ENCODE assay signal across 18 cellular contexts in the genomic region with DNA sequence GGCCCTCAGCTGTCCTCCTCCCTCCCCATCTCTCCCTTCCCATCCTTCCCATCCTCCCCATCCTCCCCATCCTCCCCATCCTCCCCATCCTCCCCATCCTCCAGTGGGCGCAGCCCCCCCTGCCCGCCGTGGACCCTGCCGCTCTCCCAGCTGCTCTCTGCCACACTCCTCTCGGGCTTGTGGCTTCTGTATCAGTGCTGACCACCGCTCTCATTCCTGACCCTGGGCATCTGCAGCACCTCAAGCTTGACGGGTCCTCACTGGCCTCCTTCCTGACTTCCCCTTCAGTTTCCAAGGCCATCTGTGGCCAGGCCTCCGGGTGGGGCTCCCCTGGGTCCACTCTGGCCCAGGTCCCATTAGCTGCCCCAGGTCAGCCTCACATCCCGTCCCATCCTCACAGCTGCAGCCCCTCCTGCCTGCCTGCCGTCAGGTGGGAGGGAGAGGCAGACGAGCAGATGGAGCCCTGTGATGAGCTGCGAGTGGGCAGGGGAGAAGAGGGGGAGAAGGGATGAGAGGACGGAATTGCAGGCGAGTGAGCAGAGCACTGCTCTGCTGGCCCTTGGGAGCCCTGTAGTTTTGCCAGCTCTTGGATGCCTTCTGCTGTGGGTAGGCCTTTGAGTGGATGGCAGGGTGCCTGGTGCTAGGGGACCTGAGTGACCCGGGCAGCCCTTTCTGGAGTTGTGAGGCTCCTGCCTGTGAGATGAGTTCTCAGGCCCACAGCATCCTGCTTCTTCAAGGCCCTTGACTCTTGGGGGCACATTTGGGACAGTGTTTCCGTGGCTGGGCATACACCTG. TPM values are rescaled to one million over a fixed set of nuclear protein-coding genes. Genes with fewer than 3 reads are reported as not detected.
DNase-seq lines count a peak whose midpoint lies in the region; ATAC-seq and TF ChIP-seq lines count a peak whose summit lies in the region.
"Had no signal": no experiment of that assay in that cellular context is flagged by ENCODE, and none has a peak within 500 bp of the region (broad histone marks: within the 10 kb centered on the region; RNA-seq: fewer than 3 reads in every experiment).

No MANE protein-coding gene starts in this region.

- no peaks in the 10 kb centered on the region for H3K9me3 ChIP-seq in aorta (ENCODE audit: control insufficient read depth, low read length)

- no peak overlapping the region for H3K4me3 Mint-ChIP-seq in WTC11
- H3K4me3 Mint-ChIP-seq in stimulated activated naive CD8-positive, alpha-beta T cell treated with anti-CD3 and anti-CD28 coated beads, Interleukin-15, amount 100 ng/mL, for 72 hours = no peak overlapping the region

- H3K27me3 ChIP-seq in aorta (ENCODE audit: control insufficient read depth in 1 of 2, insufficient read depth in 2 of 2, low read length in 1 of 2) = no peaks in the 10 kb centered on the region

- peaks cover 8% of the 10 kb centered on the region for H3K9me3 Mint-ChIP-seq in WTC11
- H3K9me3 Mint-ChIP-seq in stimulated activated naive CD8-positive, alpha-beta T cell treated with anti-CD3 and anti-CD28 coated beads, Interleukin-15, amount 100 ng/mL, for 72 hours = peaks cover 5 to 15% of the 10 kb centered on the region in 2 donors

- H3K27me3 Mint-ChIP-seq in WTC11 (ENCODE audit: low read depth) = no peaks in the 10 kb centered on the region
- no peaks in the 10 kb centered on the region for H3K27me3 Mint-ChIP-seq in stimulated activated naive CD8-positive, alpha-beta T cell treated with anti-CD3 and anti-CD28 coated beads, Interleukin-15, amount 100 ng/mL, for 72 hours

- no peak for TF ChIP-seq CTCF in WTC11 (IDR thresholded peaks at IDR 0.05)

- POLR2A ChIA-PET in WTC11 (lab: Charles Lee) = no interaction called here

- DNase-seq in Right ventricle myocardium inferior (ENCODE audit: missing footprints) = no peak
- no peak for DNase-seq in cardiac septum (ENCODE audit: low spot score)
- no peak for DNase-seq in WTC11 (ENCODE audit: low spot score)
- peak; percentile 54 for DNase-seq in left kidney (ENCODE audit: low read depth, low spot score)
- no peak for DNase-seq in aorta
- DNase-seq in stimulated activated naive CD8-positive, alpha-beta T cell treated with anti-CD3 and anti-CD28 coated beads, Interleukin-15, amount 100 ng/mL, for 72 hours = no peak
- no peak for DNase-seq in D341Med (ENCODE audit: low spot score)
- no peak for DNase-seq in stimulated activated naive CD4-positive, alpha-beta T cell (lab: John Stamatoyannopoulos, UW)
- DNase-seq: IMR-90, Karpas-422, MM.1S, NCI-H1092 treated with DMSO at 0.1 percent for 48 hours, NCI-H2107, NCI-H345, NCI-H69 had no signal

- H3K4me1 Mint-ChIP-seq in WTC11 = peaks cover 38% of the 10 kb centered on the region
- peaks cover 17% of the 10 kb centered on the region for H3K4me1 Mint-ChIP-seq in stimulated activated naive CD8-positive, alpha-beta T cell treated with anti-CD3 and anti-CD28 coated beads, Interleukin-15, amount 100 ng/mL, for 72 hours

- no peak overlapping the region for H3K4me3 ChIP-seq in aorta (ENCODE audit: low read length in 2 of 2)
- H3K4me3 ChIP-seq: BLaER1 treated with 17β-estradiol and CSF1 and Interleukin-3, amounts not matched to agents 10 nM and 100 nM had no signal

- intact Hi-C loops in Right ventricle myocardium inferior (cut with DNase I) (no loop called here), cardiac septum (cut with DNase I) (no loop called here), aorta (cut with DNase I) (no loop called here)

- no peak overlapping the region for H3K27ac ChIP-seq in aorta (ENCODE audit: low read depth in 1 of 2, low read length in 2 of 2)
- H3K27ac ChIP-seq: BLaER1 treated with 17β-estradiol and CSF1 and Interleukin-3, amounts not matched to agents 10 nM and 100 nM had no signal

- 73% methylated on average over 15 to 16 of the region's 16 CpGs for WGBS in aorta, 2 donors

- H3K36me3 Mint-ChIP-seq in WTC11 = peaks cover 27% of the 10 kb centered on the region

- H3K27ac Mint-ChIP-seq in WTC11 = no peak overlapping the region
- no peak overlapping the region for H3K27ac Mint-ChIP-seq in stimulated activated naive CD8-positive, alpha-beta T cell treated with anti-CD3 and anti-CD28 coated beads, Interleukin-15, amount 100 ng/mL, for 72 hours

- CTCF ChIA-PET in WTC11 (lab: Charles Lee) = interaction anchor here (0.7 to 1.6 kb wide), 4 partner anchors 33 to 108 kb away, joined by 3 to 8 read pairs (median 4); no protein-coding TSS in a partner anchor

- no peaks in the 10 kb centered on the region for H3K36me3 ChIP-seq in aorta (ENCODE audit: control insufficient read depth in 1 of 2, insufficient read depth in 2 of 2, low read length in 1 of 2)

- H3K4me1 ChIP-seq in aorta (ENCODE audit: control insufficient read depth in 1 of 2, insufficient read depth in 2 of 2, low read length in 2 of 2) = no peaks in the 10 kb centered on the region

- ATAC-seq in Right ventricle myocardium inferior (peak; percentile 83), WTC11 (no peak), aorta (ENCODE audit: low FRiP score) (peak; percentile 31)
- no peak for ATAC-seq in stimulated activated naive CD8-positive, alpha-beta T cell treated with anti-CD3 and anti-CD28 coated beads, Interleukin-15, amount 100 ng/mL, for 72 hours

TF ChIP-seq in WTC11, 78 proteins besides CTCF, POLR2A, EP300 and RAD21:
- TF ChIP-seq AFF4 (CRISPR knock-in tag; IDR thresholded peaks at IDR 0.05; ENCODE audit: borderline replicate concordance) (no peak), ZNF263 (CRISPR knock-in tag; IDR thresholded peaks at IDR 0.05; ENCODE audit: low read depth) (0 out of 2 replicates have a peak, but pooled peaks have one; percentile 5)

RNA-seq across cellular contexts. Expression of gene LHPP, which starts 35.8 kb away (rescaled TPM):
- total RNA-seq in Right ventricle myocardium inferior (5.8 TPM), cardiac septum (13.9 TPM), WTC11 (2021) (33.2 to 42.4 TPM (median 41.1 TPM) in 3 replicates), aorta (10 to 100 TPM; 11.5 to 20.2 TPM)
- polyA plus RNA-seq in aorta = 10 to 100 TPM; 16.9 to 22.0 TPM

RNA-seq across cellular contexts. Expression of gene NKX1-2, which starts 47.6 kb away (rescaled TPM):
- total RNA-seq in Right ventricle myocardium inferior (not detected), cardiac septum (not detected), WTC11 (2021) (30.8 to 57.7 TPM (median 31.0 TPM) in 3 replicates), aorta (not detected)
- polyA plus RNA-seq in aorta = not detected
- total RNA-seq: A172, Daoy, IMR-90 had no signal
- polyA plus RNA-seq: IMR-90 had no signal

Comparison
In these comparisons a context has a peak if more than half of its experiments do, and no peak if none do; other contexts are left out.
1. ATAC-seq: peak in Right ventricle myocardium inferior (single experiment) and aorta (single experiment); none in WTC11 (single experiment) and stimulated activated naive CD8-positive, alpha-beta T cell treated with anti-CD3 and anti-CD28 coated beads, Interleukin-15, amount 100 ng/mL, for 72 hours (single experiment).
2. RNA of gene NKX1-2, which starts 47.6 kb away (total RNA-seq): 30.8 to 57.7 TPM in WTC11; not detected in Right ventricle myocardium inferior (single experiment), not detected in cardiac septum (single experiment) and not detected in aorta; every median in the first group is over 10 times any median in the second.